In the genomic region with DNA sequence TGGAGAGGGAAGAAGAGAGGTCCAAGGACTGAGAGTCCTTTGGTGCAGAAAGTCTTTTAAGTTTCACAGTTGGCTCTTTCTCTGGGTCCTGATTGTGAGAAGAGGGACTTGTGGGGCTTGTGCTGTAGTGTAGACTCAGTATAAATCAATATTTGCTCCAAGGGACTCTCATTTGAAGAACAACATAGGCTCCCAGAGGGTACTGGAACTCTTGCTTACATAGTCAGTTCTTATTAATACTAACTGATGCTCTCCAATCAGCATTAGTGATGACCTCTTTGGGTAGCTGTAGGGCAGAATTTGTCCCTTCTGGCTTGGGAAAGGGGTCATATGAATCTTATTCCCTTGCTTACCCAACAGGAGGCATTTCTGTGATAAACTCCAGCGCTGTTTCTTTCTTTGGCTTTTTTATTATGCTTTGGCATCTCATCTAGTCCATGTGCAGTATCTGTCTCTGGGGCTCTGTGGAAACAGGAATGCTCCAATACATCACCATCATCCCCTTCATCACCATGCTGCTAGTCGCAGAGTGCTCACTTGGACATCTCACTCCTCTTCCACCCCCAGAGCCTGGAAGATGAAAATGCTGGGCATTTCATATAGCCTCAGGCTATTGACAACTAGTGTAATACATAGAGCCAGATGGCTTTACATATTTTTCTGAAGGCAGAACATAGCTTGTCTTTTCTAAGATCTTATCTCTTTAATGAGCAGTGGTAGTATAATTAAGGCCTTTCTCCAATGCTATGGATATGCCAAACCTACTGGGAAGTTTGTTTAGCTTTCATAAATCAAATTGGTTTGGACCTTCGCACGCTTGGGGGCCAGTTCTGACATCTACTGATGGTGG, we compare ENCODE assay signal across 15 cellular contexts.
"Had no signal": no experiment of that assay in that cellular context is flagged by ENCODE, and none has a peak within 500 bp of the region (broad histone marks: within the 10 kb centered on the region; RNA-seq: fewer than 3 reads in every experiment).

No MANE protein-coding gene starts in this region.

- H3K36me3 Mint-ChIP-seq: activated naive CD8-positive, alpha-beta T cell treated with anti-CD3 and anti-CD28 coated beads for 36 hours; naive thymus-derived CD4-positive, alpha-beta T cell had no signal

- ATAC-seq: naive thymus-derived CD4-positive, alpha-beta T cell; stimulated activated naive CD8-positive, alpha-beta T cell treated with anti-CD3 and anti-CD28 coated beads, Interleukin-15, amount 100 ng/mL, for 72 hours had no signal

- H3K9me3 ChIP-seq: psoas muscle, thoracic aorta had no signal

- H3K9me3 Mint-ChIP-seq: activated naive CD8-positive, alpha-beta T cell treated with anti-CD3 and anti-CD28 coated beads for 36 hours; stimulated activated naive CD8-positive, alpha-beta T cell treated with anti-CD3 and anti-CD28 coated beads, Interleukin-15, amount 100 ng/mL, for 72 hours had no signal

- H3K4me3 ChIP-seq: psoas muscle, thoracic aorta had no signal

- DNase-seq: activated CD4-positive, alpha-beta T cell treated with anti-CD3 and anti-CD28 coated beads, Interleukin-2, amount 50 U/mL, for 48 hours; activated CD4-positive, CD25-positive, alpha-beta regulatory T cell treated with anti-CD3 and anti-CD28 coated beads, Interleukin-2, amount 50 U/mL, for 72 hours; activated gamma-delta T cell; activated naive CD8-positive, alpha-beta T cell treated with anti-CD3 and anti-CD28 coated beads for 36 hours; activated T-cell treated with anti-CD3 and anti-CD28 coated beads, Interleukin-2, amount 50 U/mL, for 48 hours; cerebellar nuclear complex; dermis blood vessel endothelial cell; hippocampal formation; naive thymus-derived CD4-positive, alpha-beta T cell; nucleus accumbens; psoas muscle; stimulated activated CD4-positive, alpha-beta T cell treated with anti-CD3 and anti-CD28 coated beads, Interleukin-4, amount 100 ng/mL, for 1 hour; stimulated activated naive CD8-positive, alpha-beta T cell treated with anti-CD3 and anti-CD28 coated beads, Interleukin-15, amount 100 ng/mL, for 72 hours; T-helper 9 cell had no signal

- H3K27ac ChIP-seq: psoas muscle, thoracic aorta had no signal

- H3K4me1 ChIP-seq: psoas muscle had no signal

- H3K4me3 Mint-ChIP-seq: activated naive CD8-positive, alpha-beta T cell treated with anti-CD3 and anti-CD28 coated beads for 36 hours; naive thymus-derived CD4-positive, alpha-beta T cell; stimulated activated naive CD8-positive, alpha-beta T cell treated with anti-CD3 and anti-CD28 coated beads, Interleukin-15, amount 100 ng/mL, for 72 hours had no signal

- H3K4me1 Mint-ChIP-seq: activated naive CD8-positive, alpha-beta T cell treated with anti-CD3 and anti-CD28 coated beads for 36 hours; naive thymus-derived CD4-positive, alpha-beta T cell; stimulated activated naive CD8-positive, alpha-beta T cell treated with anti-CD3 and anti-CD28 coated beads, Interleukin-15, amount 100 ng/mL, for 72 hours had no signal

- H3K27ac Mint-ChIP-seq: activated naive CD8-positive, alpha-beta T cell treated with anti-CD3 and anti-CD28 coated beads for 36 hours; naive thymus-derived CD4-positive, alpha-beta T cell; stimulated activated naive CD8-positive, alpha-beta T cell treated with anti-CD3 and anti-CD28 coated beads, Interleukin-15, amount 100 ng/mL, for 72 hours had no signal

- H3K36me3 ChIP-seq: thoracic aorta had no signal
